In the genomic region with DNA sequence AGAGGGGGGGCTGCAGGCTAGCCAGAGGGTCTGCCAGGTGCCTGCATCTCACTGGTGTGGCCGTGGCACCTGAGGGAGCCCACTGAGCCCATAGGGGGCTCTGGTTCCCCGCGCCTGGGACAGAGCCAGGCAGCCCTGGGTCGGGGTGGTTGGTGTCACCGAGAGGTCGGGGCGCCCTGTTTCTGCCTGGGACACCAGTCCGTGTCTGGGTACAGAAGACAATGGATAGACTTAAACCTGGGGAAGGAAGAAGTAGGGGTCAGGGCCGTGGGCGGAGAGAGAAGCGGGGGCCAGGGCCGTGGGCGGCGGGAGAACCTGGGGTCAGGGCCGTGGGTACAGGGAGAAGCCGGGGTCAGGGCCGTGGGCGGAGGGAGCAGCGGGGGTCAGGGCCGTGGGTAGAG, we compare ENCODE assay signal across 29 cellular contexts. TPM values are rescaled to one million over a fixed set of nuclear protein-coding genes. Genes with fewer than 3 reads are reported as not detected.
"Had no signal": no experiment of that assay in that cellular context is flagged by ENCODE, and none has a peak within 500 bp of the region (broad histone marks: within the 10 kb centered on the region; RNA-seq: fewer than 3 reads in every experiment).

No MANE protein-coding gene starts in this region.

- H3K27me3 Mint-ChIP-seq: activated naive CD8-positive, alpha-beta T cell treated with anti-CD3 and anti-CD28 coated beads, Interleukin-2, amount 10 ng/mL, durations not matched to agents 7 days and 5 days; activated T-cell treated with anti-CD3 and anti-CD28 coated beads, Interleukin-2, amount 50 U/mL, for 24 hours; activated T-helper 17 cell treated with anti-CD3 and anti-CD28 coated beads, Interleukin-2, amount 50 U/mL, for 72 hours; natural killer cell treated with Interleukin-12 subunit alpha and Interleukin-12 subunit beta and Interleukin-15 and Interleukin-18, amount 100 ng/mL, for 72 hours; stimulated activated memory B cell treated with anti-CD40 and anti-IgM and Interleukin-4, amounts not matched to agents 10 μg/mL and 1 μg/mL and 100 μg/mL, for 72 hours; stimulated activated naive CD8-positive, alpha-beta T cell treated with anti-CD3 and anti-CD28 coated beads, Interleukin-15, amount 100 ng/mL, for 72 hours had no signal

- H3K27ac Mint-ChIP-seq: activated naive CD8-positive, alpha-beta T cell treated with anti-CD3 and anti-CD28 coated beads, Interleukin-2, amount 10 ng/mL, durations not matched to agents 7 days and 5 days; activated T-cell treated with anti-CD3 and anti-CD28 coated beads, Interleukin-2, amount 50 U/mL, for 24 hours; activated T-helper 17 cell treated with anti-CD3 and anti-CD28 coated beads, Interleukin-2, amount 50 U/mL, for 72 hours; natural killer cell treated with Interleukin-12 subunit alpha and Interleukin-12 subunit beta and Interleukin-15 and Interleukin-18, amount 100 ng/mL, for 72 hours; stimulated activated memory B cell treated with anti-CD40 and anti-IgM and Interleukin-4, amounts not matched to agents 10 μg/mL and 1 μg/mL and 100 μg/mL, for 72 hours; stimulated activated naive CD8-positive, alpha-beta T cell treated with anti-CD3 and anti-CD28 coated beads, Interleukin-15, amount 100 ng/mL, for 72 hours; T-helper 2 cell treated with Interferon-gamma antibody and Interleukin-4, amounts not matched to agents 5 μg/mL and 100 μg/mL, for 36 hours had no signal

- H3K36me3 ChIP-seq: ovary had no signal

- H3K4me1 Mint-ChIP-seq: activated T-helper 17 cell treated with anti-CD3 and anti-CD28 coated beads, Interleukin-2, amount 50 U/mL, for 72 hours had no signal

- DNase-seq: activated CD4-positive, alpha-beta T cell treated with anti-CD3 and anti-CD28 coated beads for 48 hours; activated CD4-positive, alpha-beta T cell treated with anti-CD3 and anti-CD28 coated beads, Interleukin-2, amount 50 U/mL, for 48 hours; activated CD8-positive, alpha-beta memory T cell treated with anti-CD3 and anti-CD28 coated beads, Interleukin-2, amount 50 U/mL, for 48 hours; activated naive CD8-positive, alpha-beta T cell treated with anti-CD3 and anti-CD28 coated beads, Interleukin-2, amount 10 ng/mL, durations not matched to agents 7 days and 5 days; activated T-cell treated with anti-CD3 and anti-CD28 coated beads, Interleukin-2, amount 50 U/mL, for 24 hours; brain microvascular endothelial cell; caudate nucleus; foreskin keratinocyte; left ventricle myocardium superior; mucosa of descending colon; ovary; retina; sigmoid colon; small intestine; stimulated activated CD4-positive, alpha-beta T cell treated with anti-CD3 and anti-CD28 coated beads, Interleukin-1b, Interleukin-23, amount 100 ng/mL, for 48 hours; stimulated activated CD4-positive, alpha-beta T cell treated with anti-CD3 and anti-CD28 coated beads, Interleukin-4, amount 100 ng/mL, for 4 hours; stimulated activated CD8-positive, alpha-beta memory T cell treated with anti-CD3 and anti-CD28 coated beads, Interleukin-4, amount 100 ng/mL, for 48 hours; stimulated activated naive CD8-positive, alpha-beta T cell treated with anti-CD3 and anti-CD28 coated beads, Interleukin-15, amount 100 ng/mL, for 72 hours; substantia nigra had no signal

- H3K36me3 Mint-ChIP-seq: natural killer cell treated with Interleukin-12 subunit alpha and Interleukin-12 subunit beta and Interleukin-15 and Interleukin-18, amount 100 ng/mL, for 72 hours had no signal

- H3K27me3 ChIP-seq: ascending aorta, brain microvascular endothelial cell, esophagus muscularis mucosa, foreskin keratinocyte, heart right ventricle, ovary, sigmoid colon, upper lobe of left lung, vagina had no signal

- H3K27ac ChIP-seq: ascending aorta, brain microvascular endothelial cell, esophagus muscularis mucosa, foreskin keratinocyte, heart right ventricle, ovary, prostate gland, sigmoid colon, upper lobe of left lung, vagina had no signal

- H3K4me1 ChIP-seq: foreskin keratinocyte had no signal

- ATAC-seq: activated T-helper 17 cell treated with anti-CD3 and anti-CD28 coated beads, Interleukin-2, amount 50 U/mL, for 72 hours; foreskin keratinocyte; heart right ventricle; left ventricle myocardium superior; mucosa of descending colon; natural killer cell treated with Interleukin-12 subunit alpha and Interleukin-12 subunit beta and Interleukin-15 and Interleukin-18, amount 100 ng/mL, for 72 hours; stimulated activated memory B cell treated with anti-CD40 and anti-IgM and Interleukin-4, amounts not matched to agents 10 μg/mL and 1 μg/mL and 100 μg/mL, for 72 hours; stimulated activated naive CD8-positive, alpha-beta T cell treated with anti-CD3 and anti-CD28 coated beads, Interleukin-15, amount 100 ng/mL, for 72 hours had no signal

- H3K4me3 ChIP-seq: ascending aorta, esophagus muscularis mucosa, heart right ventricle, mucosa of descending colon, ovary, prostate gland, sigmoid colon, upper lobe of left lung, vagina had no signal

- H3K4me3 Mint-ChIP-seq: activated naive CD8-positive, alpha-beta T cell treated with anti-CD3 and anti-CD28 coated beads, Interleukin-2, amount 10 ng/mL, durations not matched to agents 7 days and 5 days; activated T-cell treated with anti-CD3 and anti-CD28 coated beads, Interleukin-2, amount 50 U/mL, for 24 hours; activated T-helper 17 cell treated with anti-CD3 and anti-CD28 coated beads, Interleukin-2, amount 50 U/mL, for 72 hours; natural killer cell treated with Interleukin-12 subunit alpha and Interleukin-12 subunit beta and Interleukin-15 and Interleukin-18, amount 100 ng/mL, for 72 hours; stimulated activated memory B cell treated with anti-CD40 and anti-IgM and Interleukin-4, amounts not matched to agents 10 μg/mL and 1 μg/mL and 100 μg/mL, for 72 hours; stimulated activated naive CD8-positive, alpha-beta T cell treated with anti-CD3 and anti-CD28 coated beads, Interleukin-15, amount 100 ng/mL, for 72 hours; T-helper 2 cell treated with Interferon-gamma antibody and Interleukin-4, amounts not matched to agents 5 μg/mL and 100 μg/mL, for 36 hours had no signal

- H3K9me3 Mint-ChIP-seq: activated naive CD8-positive, alpha-beta T cell treated with anti-CD3 and anti-CD28 coated beads, Interleukin-2, amount 10 ng/mL, durations not matched to agents 7 days and 5 days; activated T-cell treated with anti-CD3 and anti-CD28 coated beads, Interleukin-2, amount 50 U/mL, for 24 hours; activated T-helper 17 cell treated with anti-CD3 and anti-CD28 coated beads, Interleukin-2, amount 50 U/mL, for 72 hours; natural killer cell treated with Interleukin-12 subunit alpha and Interleukin-12 subunit beta and Interleukin-15 and Interleukin-18, amount 100 ng/mL, for 72 hours; stimulated activated memory B cell treated with anti-CD40 and anti-IgM and Interleukin-4, amounts not matched to agents 10 μg/mL and 1 μg/mL and 100 μg/mL, for 72 hours; stimulated activated naive CD8-positive, alpha-beta T cell treated with anti-CD3 and anti-CD28 coated beads, Interleukin-15, amount 100 ng/mL, for 72 hours; T-helper 2 cell treated with Interferon-gamma antibody and Interleukin-4, amounts not matched to agents 5 μg/mL and 100 μg/mL, for 36 hours had no signal

- H3K9me3 ChIP-seq: ascending aorta, esophagus muscularis mucosa, heart right ventricle, mucosa of descending colon, ovary, prostate gland, sigmoid colon, upper lobe of left lung, vagina had no signal

RNA-seq across cellular contexts. Expression of a gene that starts 17.1 kb away (rescaled TPM):
- total RNA-seq: ascending aorta had no signal
